20 cellular contexts compared by ENCODE assay signal in genomic region chr1:23456226-23456625, GRCh38. TPM values are rescaled to one million over a fixed set of nuclear protein-coding genes. Genes with fewer than 3 reads are reported as not detected.
DNase-seq lines count a peak whose midpoint lies in the region; ATAC-seq and TF ChIP-seq lines count a peak whose summit lies in the region.
"Had no signal": no experiment of that assay in that cellular context is flagged by ENCODE, and none has a peak within 500 bp of the region (broad histone marks: within the 10 kb centered on the region; RNA-seq: fewer than 3 reads in every experiment).

No MANE protein-coding gene starts in this region.

- in situ Hi-C loops in astrocyte of the cerebellum (cut with HindIII; ENCODE audit: low sequenced_read_pairs): no loop called here

- H3K27ac ChIP-seq in upper lobe of left lung: peak overlapping the region in 2 of 4 donors; percentile 26 to 35

- no peak for TF ChIP-seq EP300 in upper lobe of left lung (IDR thresholded peaks at IDR 0.05)

- H3K9me3 Mint-ChIP-seq in activated CD8-positive, alpha-beta T cell treated with anti-CD3 and anti-CD28 coated beads, Interleukin-2, amount 10 ng/mL, durations not matched to agents 7 days and 5 days (ENCODE audit: insufficient read depth): no peaks in the 10 kb centered on the region
- H3K9me3 Mint-ChIP-seq: activated naive CD4-positive, alpha-beta T cell treated with anti-CD3 and anti-CD28 coated beads, Interleukin-2, amount 50 U/mL, for 24 hours; activated T-cell treated with anti-CD3 and anti-CD28 coated beads, Interleukin-2, amount 50 U/mL, for 24 hours had no signal

- no peaks in the 10 kb centered on the region for H3K9me3 ChIP-seq in upper lobe of left lung
- H3K9me3 ChIP-seq: SK-N-SH, stomach had no signal

- peaks cover 7 to 37% (median 28%) of the 10 kb centered on the region in 4 donors for H3K4me1 ChIP-seq in upper lobe of left lung

- no peaks in the 10 kb centered on the region for H3K27me3 ChIP-seq in upper lobe of left lung
- H3K27me3 ChIP-seq: stomach had no signal

- TF ChIP-seq POLR2A in upper lobe of left lung (IDR thresholded peaks at IDR 0.05): no peak

- H3K36me3 ChIP-seq in upper lobe of left lung: peaks cover 0 to 11% (median 0%) of the 10 kb centered on the region in 4 donors

- peak; percentile 23 for DNase-seq in AG20443 (ENCODE audit: low spot score)
- DNase-seq in LHCN-M2 (ENCODE audit: low read depth): peak; percentile 62
- peak; percentile 50 for DNase-seq in astrocyte of the cerebellum (ENCODE audit: low read depth)
- DNase-seq in iris pigment epithelial cell (ENCODE audit: low read depth): peak; percentile 8
- no peak for DNase-seq in upper lobe of left lung
- no peak for DNase-seq in activated CD8-positive, alpha-beta T cell treated with anti-CD3 and anti-CD28 coated beads, Interleukin-2, amount 10 ng/mL, durations not matched to agents 7 days and 5 days
- DNase-seq in kidney glomerular epithelial cell (lab: John Stamatoyannopoulos, UW): no peak
- DNase-seq in DMS153 (lab: John Stamatoyannopoulos, UW): no peak
- DNase-seq: activated CD4-positive, alpha-beta T cell treated with anti-CD3 and anti-CD28 coated beads, Interleukin-2, amount 50 U/mL, for 1 hour; activated T-cell treated with anti-CD3 and anti-CD28 coated beads, Interleukin-2, amount 50 U/mL, for 24 hours; left colon; NCI-H1092; NCI-H2081 treated with DMSO at 0.1 percent for 48 hours; NCI-H69; nucleus accumbens; SK-N-SH; stomach had no signal

- H3K4me3 ChIP-seq in astrocyte of the cerebellum (ENCODE audit: low read depth, low read length): no peak overlapping the region
- H3K4me3 ChIP-seq in upper lobe of left lung: no peak overlapping the region
- H3K4me3 ChIP-seq: K562, stomach had no signal

- H3K4me1 Mint-ChIP-seq in activated CD8-positive, alpha-beta T cell treated with anti-CD3 and anti-CD28 coated beads, Interleukin-2, amount 10 ng/mL, durations not matched to agents 7 days and 5 days (ENCODE audit: low read depth): peaks cover 18% of the 10 kb centered on the region

- no peak overlapping the region for H3K27ac Mint-ChIP-seq in activated CD8-positive, alpha-beta T cell treated with anti-CD3 and anti-CD28 coated beads, Interleukin-2, amount 10 ng/mL, durations not matched to agents 7 days and 5 days
- H3K27ac Mint-ChIP-seq: activated naive CD4-positive, alpha-beta T cell treated with anti-CD3 and anti-CD28 coated beads, Interleukin-2, amount 50 U/mL, for 24 hours; activated T-cell treated with anti-CD3 and anti-CD28 coated beads, Interleukin-2, amount 50 U/mL, for 24 hours had no signal

- CTCF ChIA-PET in activated CD8-positive, alpha-beta T cell treated with anti-CD3 and anti-CD28 coated beads, Interleukin-2, amount 10 ng/mL, durations not matched to agents 7 days and 5 days (lab: Charles Lee): no interaction called here

- no peak for ATAC-seq in upper lobe of left lung (ENCODE audit: low FRiP score in 2 of 2)
- no peak for ATAC-seq in activated CD8-positive, alpha-beta T cell treated with anti-CD3 and anti-CD28 coated beads, Interleukin-2, amount 10 ng/mL, durations not matched to agents 7 days and 5 days
- ATAC-seq: K562, left colon had no signal

- WGBS in upper lobe of left lung, 2 donors: 85 to 89% methylated on average over 4 to 5 of the region's 5 CpGs

- TF ChIP-seq CTCF in astrocyte of the cerebellum (IDR thresholded peaks at IDR 0.05; ENCODE audit: low read depth, low read length, missing control alignments) (no peak), upper lobe of left lung (IDR thresholded peaks at IDR 0.05) (no peak)

- H3K36me3 Mint-ChIP-seq in activated CD8-positive, alpha-beta T cell treated with anti-CD3 and anti-CD28 coated beads, Interleukin-2, amount 10 ng/mL, durations not matched to agents 7 days and 5 days (ENCODE audit: low read depth): no peaks in the 10 kb centered on the region
- H3K36me3 Mint-ChIP-seq: activated naive CD4-positive, alpha-beta T cell treated with anti-CD3 and anti-CD28 coated beads, Interleukin-2, amount 50 U/mL, for 24 hours had no signal

- POLR2A ChIA-PET in activated CD8-positive, alpha-beta T cell treated with anti-CD3 and anti-CD28 coated beads, Interleukin-2, amount 10 ng/mL, durations not matched to agents 7 days and 5 days (lab: Charles Lee): no interaction called here

- peaks cover 15% of the 10 kb centered on the region for H3K27me3 Mint-ChIP-seq in activated CD8-positive, alpha-beta T cell treated with anti-CD3 and anti-CD28 coated beads, Interleukin-2, amount 10 ng/mL, durations not matched to agents 7 days and 5 days (ENCODE audit: low read depth)
- H3K27me3 Mint-ChIP-seq: activated naive CD4-positive, alpha-beta T cell treated with anti-CD3 and anti-CD28 coated beads, Interleukin-2, amount 50 U/mL, for 24 hours had no signal

- no peak overlapping the region for H3K4me3 Mint-ChIP-seq in activated CD8-positive, alpha-beta T cell treated with anti-CD3 and anti-CD28 coated beads, Interleukin-2, amount 10 ng/mL, durations not matched to agents 7 days and 5 days
- H3K4me3 Mint-ChIP-seq: activated naive CD4-positive, alpha-beta T cell treated with anti-CD3 and anti-CD28 coated beads, Interleukin-2, amount 50 U/mL, for 24 hours; activated T-cell treated with anti-CD3 and anti-CD28 coated beads, Interleukin-2, amount 50 U/mL, for 24 hours had no signal

RNA-seq across cellular contexts. Expression of gene ASAP3, which starts 27.8 kb away (rescaled TPM):
- 21.9 and 27.8 TPM in 2 replicates for total RNA-seq in LHCN-M2 (2014; rRNA removed)
- 8.3 TPM for polyA plus RNA-seq in LHCN-M2 (2012)
- 10 to 100 TPM; 29.5 to 47.2 (median 41.8) TPM for total RNA-seq in upper lobe of left lung
- total RNA-seq in activated CD8-positive, alpha-beta T cell treated with anti-CD3 and anti-CD28 coated beads, Interleukin-2, amount 10 ng/mL, durations not matched to agents 7 days and 5 days: under 1 TPM; 0.24 to 0.83 TPM

RNA-seq across cellular contexts. Expression of gene TCEA3, which starts 31.7 kb away (rescaled TPM):
- total RNA-seq in LHCN-M2 (2014; rRNA removed) (1.5 TPM in 2 replicates), upper lobe of left lung (100 to 1,000 TPM in 1 of 6 donors, 10 to 100 TPM in 5; 32.5 to 141 (median 42.9) TPM)
- polyA plus RNA-seq in LHCN-M2 (2012): 3.5 TPM
- total RNA-seq in activated CD8-positive, alpha-beta T cell treated with anti-CD3 and anti-CD28 coated beads, Interleukin-2, amount 10 ng/mL, durations not matched to agents 7 days and 5 days: 10 to 100 TPM; 11.4 to 12.1 TPM
- total RNA-seq: OCI-LY7 had no signal

Comparison
In these comparisons a context has a peak if more than half of its experiments do, and no peak if none do; other contexts are left out.
1. DNase-seq: peak in AG20443 (single experiment), LHCN-M2 (single experiment), astrocyte of the cerebellum (single experiment) and iris pigment epithelial cell (single experiment); none in upper lobe of left lung (0 of 2), activated CD8-positive, alpha-beta T cell treated with anti-CD3 and anti-CD28 coated beads, Interleukin-2, amount 10 ng/mL, durations not matched to agents 7 days and 5 days (single experiment), kidney glomerular epithelial cell (single experiment) and DMS153 (single experiment).
2. RNA of gene ASAP3, which starts 27.8 kb away (total RNA-seq): 29.5 to 47.2 TPM in upper lobe of left lung and 21.9 to 27.8 TPM in LHCN-M2; 0.24 to 0.83 TPM in activated CD8-positive, alpha-beta T cell treated with anti-CD3 and anti-CD28 coated beads, Interleukin-2, amount 10 ng/mL, durations not matched to agents 7 days and 5 days; every median in the first group is over 10 times any median in the second.